9 cellular contexts compared by ENCODE assay signal in genomic region chr6:44264154-44265002, GRCh38. TPM values are rescaled to one million over a fixed set of nuclear protein-coding genes. Genes with fewer than 3 reads are reported as not detected.
DNase-seq lines count a peak whose midpoint lies in the region; ATAC-seq and TF ChIP-seq lines count a peak whose summit lies in the region.
"Had no signal": no experiment of that assay in that cellular context is flagged by ENCODE, and none has a peak within 500 bp of the region (broad histone marks: within the 10 kb centered on the region; RNA-seq: fewer than 3 reads in every experiment).

No MANE protein-coding gene starts in this region.

- no peak overlapping the region for H3K18ac ChIP-seq in H9 (ENCODE audit: insufficient read length, low read depth, low read length)

- H2BK20ac ChIP-seq in H9 (ENCODE audit: low read depth, low read length, poor library complexity, severe bottlenecking), result no peak overlapping the region

- no peak overlapping the region for H4K91ac ChIP-seq in H9 (ENCODE audit: insufficient read length, low read depth, low read length)

- no peaks in the 10 kb centered on the region for H3K79me1 ChIP-seq in H9 (ENCODE audit: insufficient read depth, low read depth, low read length, poor library complexity, severe bottlenecking)

- H2AK5ac ChIP-seq in H9 (ENCODE audit: insufficient read length, low read length), result no peak overlapping the region

- no peak for ATAC-seq in GM21825 (IDR thresholded peaks at IDR 0.05; ENCODE audit: unreplicated experiment)

- H3K4me1 ChIP-seq in H9 (ENCODE audit: insufficient read depth, low read length) (peaks cover 5% of the 10 kb centered on the region; the same call in 1 of the 2 replicates), breast epithelium (peaks cover 15 to 20% of the 10 kb centered on the region in 2 donors), liver (ENCODE audit: control insufficient read depth in 4 of 4, insufficient read depth in 4 of 4, low read length in 3 of 4) (peaks cover 14 to 33% (median 25%) of the 10 kb centered on the region in 4 donors), suprapubic skin (peaks cover 31% of the 10 kb centered on the region)

- WGBS in H9 (ENCODE audit: extremely low coverage, insufficient read length, low lambda C conversion rate), result no CpG with 5 or more reads among the region's 13 CpGs
- 12% methylated on average over 13 of the region's 13 CpGs for WGBS in liver
- 9% methylated on average over 12 of the region's 13 CpGs for WGBS in suprapubic skin

- peak overlapping the region; percentile 74 to 90 (median 77) for H3K4me3 ChIP-seq in breast epithelium
- peak overlapping the region; percentile 68 to 92 (median 78) for H3K4me3 ChIP-seq in liver (ENCODE audit: low read depth in 1 of 3, low read length in 3 of 3)
- peak overlapping the region; percentile 62 for H3K4me3 ChIP-seq in suprapubic skin

- no peaks in the 10 kb centered on the region; a peak in 1 of 5 replicates for H3K9me3 Mint-ChIP-seq in H9

- H2BK5ac ChIP-seq in H9 (ENCODE audit: insufficient read length, low read length), result no peak overlapping the region

- H3K4me1 Mint-ChIP-seq in H9, result peaks cover 35 to 42% of the 10 kb centered on the region in 2 experiments

- no peaks in the 10 kb centered on the region for H4K20me1 ChIP-seq in H9 (ENCODE audit: control insufficient read depth, insufficient read depth, insufficient read length)

- peaks cover 15% of the 10 kb centered on the region for H3K23me2 ChIP-seq in H9 (ENCODE audit: insufficient read length, low read depth, low read length, poor library complexity, severe bottlenecking)

- H3K23ac ChIP-seq in H9 (ENCODE audit: insufficient read length, low read depth, low read length), result no peak overlapping the region

- H4K5ac ChIP-seq in H9 (ENCODE audit: insufficient read length, low read depth, low read length), result no peak overlapping the region

- no peak overlapping the region for H2BK12ac ChIP-seq in H9 (ENCODE audit: insufficient read length, low read depth, low read length)

- H3K36me3 Mint-ChIP-seq in H9 (ENCODE audit: insufficient read depth in 1 of 3, low read depth in 3 of 3), result peaks cover 0 to 5% (median 0%) of the 10 kb centered on the region in 3 experiments; a peak in 3 of 7 replicates

- H2BK15ac ChIP-seq in H9 (ENCODE audit: low read depth, low read length), result no peak overlapping the region

- H3K27me3 ChIP-seq in H9 (ENCODE audit: insufficient read depth, low read length), result peaks cover 1% of the 10 kb centered on the region; the same call in 1 of the 2 replicates
- H3K27me3 ChIP-seq in breast epithelium, result no peaks in the 10 kb centered on the region
- H3K27me3 ChIP-seq in liver (ENCODE audit: control insufficient read depth in 4 of 4, insufficient read depth in 4 of 4, low read length in 3 of 4), result no peaks in the 10 kb centered on the region
- H3K27me3 ChIP-seq in suprapubic skin, result no peaks in the 10 kb centered on the region

- H3K4ac ChIP-seq in H9 (ENCODE audit: low read depth, low read length), result no peak overlapping the region

- intact Hi-C loops in breast epithelium (cut with DNase I; ENCODE audit: low total_unique reads), result no loop called here

- H3K27ac ChIP-seq in H9 (ENCODE audit: insufficient read length, low read depth, low read length) (no peak overlapping the region), breast epithelium (peak overlapping the region; percentile 80 to 86), liver (ENCODE audit: low read depth in 1 of 2, low read length in 2 of 2) (peak overlapping the region; percentile 73 to 86), suprapubic skin (peak overlapping the region; percentile 72)

- H2BK120ac ChIP-seq in H9 (ENCODE audit: low read depth, low read length, poor library complexity, severe bottlenecking), result no peak overlapping the region

- TF ChIP-seq EP300 in suprapubic skin (IDR thresholded peaks at IDR 0.05), result no peak

- H3T11ph ChIP-seq in H9 (ENCODE audit: low read length), result no peak overlapping the region

- no peak for TF ChIP-seq RAD21 in liver (IDR thresholded peaks at IDR 0.05)

- H3K4me3 Mint-ChIP-seq in H9, result peak overlapping the region; percentile 79 to 88

- H3K9ac ChIP-seq in H9 (ENCODE audit: extremely low read depth, insufficient read length, low read length), result peak overlapping the region; percentile 54
- H3K9ac ChIP-seq in liver (ENCODE audit: low read depth in 1 of 2, low read length in 2 of 2), result peak overlapping the region; percentile 67 to 89

- TF ChIP-seq POLR2A in breast epithelium (IDR thresholded peaks at IDR 0.05), result no peak
- no peak for TF ChIP-seq POLR2A in suprapubic skin (IDR thresholded peaks at IDR 0.05)

- DNase-seq in GDM1 (lab: John Stamatoyannopoulos, UW) (peak; percentile 76), H9 (no peak), breast epithelium (ENCODE audit: low spot score in 2 of 2) (no peak), suprapubic skin (ENCODE audit: low spot score in 2 of 2) (no peak), COLO829 (ENCODE audit: low spot score) (no peak)

- TF ChIP-seq CTCF in H9 (conservative IDR thresholded peaks at IDR 0.05), result no peak
- TF ChIP-seq CTCF in breast epithelium (IDR thresholded peaks at IDR 0.05), result no peak
- no peak for TF ChIP-seq CTCF in liver (IDR thresholded peaks at IDR 0.05; ENCODE audit: low read depth, low read length, missing input control)
- TF ChIP-seq CTCF in suprapubic skin (IDR thresholded peaks at IDR 0.05), result no peak

- no peak overlapping the region for H2AFZ ChIP-seq in H9 (ENCODE audit: low read length)

- H3K56ac ChIP-seq in H9 (ENCODE audit: insufficient read length, low read depth, low read length), result no peak overlapping the region

- H3K27me3 Mint-ChIP-seq in H9 (ENCODE audit: low read depth), result peaks cover 14% of the 10 kb centered on the region

- peak overlapping the region; percentile 84 for H3K4me2 ChIP-seq in H9 (ENCODE audit: insufficient read depth, insufficient read length, low read length)

- no peaks in the 10 kb centered on the region for H3K79me2 ChIP-seq in H9 (ENCODE audit: insufficient read depth, low read length)

- H3K9me3 ChIP-seq in H9 (ENCODE audit: control insufficient read depth, low read depth, low read length) (no peaks in the 10 kb centered on the region), breast epithelium (no peaks in the 10 kb centered on the region), liver (ENCODE audit: control insufficient read depth in 4 of 4, low read length in 3 of 4) (no peaks in the 10 kb centered on the region), suprapubic skin (no peaks in the 10 kb centered on the region)

- no peak overlapping the region for H3K27ac Mint-ChIP-seq in H9

- H4K8ac ChIP-seq in H9 (replicated peaks; ENCODE audit: insufficient read length, low read depth, low read length), result no peak overlapping the region

- H3K14ac ChIP-seq in H9 (ENCODE audit: insufficient read depth, low read length), result 0 out of 2 replicates have a peak overlapping the region, but pooled peaks have one; percentile 0

- H3K36me3 ChIP-seq in breast epithelium (no peaks in the 10 kb centered on the region), liver (ENCODE audit: control insufficient read depth in 4 of 4, insufficient read depth in 3 of 4, low read depth in 1 of 4, low read length in 3 of 4) (peaks cover 0 to 10% (median 4%) of the 10 kb centered on the region in 4 donors), suprapubic skin (peaks cover 8% of the 10 kb centered on the region)

TF ChIP-seq in PFSK-1, 5 proteins besides CTCF, POLR2A, EP300 and RAD21 (continues in another document):
- TF ChIP-seq FOXP2 (optimal IDR thresholded peaks at IDR 0.05; ENCODE audit: borderline replicate concordance, extremely low read depth, extremely low read length, insufficient read depth) (no peak), TAF1 (IDR thresholded peaks at IDR 0.05; ENCODE audit: borderline replicate concordance, insufficient read depth, low read length) (peak; percentile 49; the same call in 1 of the 2 replicates)

TF ChIP-seq in liver, 16 proteins besides CTCF, POLR2A, EP300 and RAD21 (continues in another document):
- TF ChIP-seq ZBTB33 (IDR thresholded peaks at IDR 0.05), result no peak
- TF ChIP-seq HNF4A (conservative IDR thresholded peaks at IDR 0.05), result no peak
- no peak for TF ChIP-seq RXRA (IDR thresholded peaks at IDR 0.05)
- no peak for TF ChIP-seq FOXA1 (IDR thresholded peaks at IDR 0.05)
- TF ChIP-seq JUND (IDR thresholded peaks at IDR 0.05), result no peak
- TF ChIP-seq SP1 (IDR thresholded peaks at IDR 0.05), result no peak

RNA-seq across cellular contexts. Expression of gene NFKBIE, which starts 1.0 kb away (rescaled TPM):
- total RNA-seq in H9 (2021) (9.7 and 12.1 TPM in 2 replicates), breast epithelium (10 to 100 TPM in 2 of 3 donors, 1 to 10 TPM in 1; 4.0 to 25.9 (median 14.4) TPM), liver (1 to 10 TPM; 4.9 TPM), suprapubic skin (10 to 100 TPM; 12.9 to 25.0 (median 16.1) TPM)
- 35.7 TPM for polyA plus RNA-seq in PFSK-1 (2012; ENCODE audit: insufficient read length, low read depth)
- 1 to 10 TPM; 3.7 to 4.6 TPM for polyA plus RNA-seq in liver

RNA-seq across cellular contexts. Expression of gene TMEM151B, which starts 5.9 kb away (rescaled TPM):
- total RNA-seq in H9 (2021), result 2.4 and 2.7 TPM in 2 replicates
- 0.38 TPM for polyA plus RNA-seq in PFSK-1 (2012; ENCODE audit: insufficient read length, low read depth)
- total RNA-seq in breast epithelium, result under 1 TPM in 1 of 3 donors, not detected in 2; 0.15 TPM
- total RNA-seq in liver, result not detected
- not detected for polyA plus RNA-seq in liver
- under 1 TPM in 2 of 4 donors, not detected in 2; 0.10 to 0.15 TPM for total RNA-seq in suprapubic skin
- total RNA-seq: T-helper 1 cell treated with Interleukin-12 subunit alpha and Interleukin-12 subunit beta and Interleukin-4 antibody, amounts not matched to agents 30 ng/mL and 1 ng/mL, for 36 hours had no signal

RNA-seq across cellular contexts. Expression of gene SLC35B2, which starts 7.0 kb away (rescaled TPM):
- total RNA-seq in H9 (2021) (34.5 and 36.1 TPM in 2 replicates), breast epithelium (10 to 100 TPM; 32.8 to 50.5 (median 38.1) TPM), liver (10 to 100 TPM; 19.8 to 22.4 TPM), suprapubic skin (10 to 100 TPM; 26.2 to 38.5 (median 30.9) TPM)
- polyA plus RNA-seq in PFSK-1 (2012; ENCODE audit: insufficient read length, low read depth), result 59.6 TPM
- 10 to 100 TPM; 18.9 to 27.0 TPM for polyA plus RNA-seq in liver

RNA-seq across cellular contexts. Expression of gene HSP90AB1, which starts 17.5 kb away (rescaled TPM):
- 1,986 and 2,056 TPM in 2 replicates for total RNA-seq in H9 (2021)
- 773 TPM for polyA plus RNA-seq in PFSK-1 (2012; ENCODE audit: insufficient read length, low read depth)
- total RNA-seq in breast epithelium, result 100 to 1,000 TPM; 643 to 810 (median 662) TPM
- 100 to 1,000 TPM; 170 to 281 TPM for total RNA-seq in liver
- 100 to 1,000 TPM; 129 to 235 TPM for polyA plus RNA-seq in liver
- total RNA-seq in suprapubic skin, result 100 to 1,000 TPM; 450 to 830 (median 678) TPM

RNA-seq across cellular contexts. Expression of gene SLC29A1, which starts 41.0 kb away (rescaled TPM):
- total RNA-seq in H9 (2021) (118 and 124 TPM in 2 replicates), breast epithelium (100 to 1,000 TPM; 106 to 140 (median 110) TPM), liver (10 to 100 TPM; 15.8 to 67.2 TPM), suprapubic skin (100 to 1,000 TPM in 1 of 4 donors, 10 to 100 TPM in 3; 61.7 to 133 (median 75.3) TPM)
- polyA plus RNA-seq in PFSK-1 (2012; ENCODE audit: insufficient read length, low read depth), result 88.8 TPM
- 10 to 100 TPM; 15.1 to 17.5 TPM for polyA plus RNA-seq in liver
